Comparison of ENCODE assay signal across 15 cellular contexts in the genomic region with DNA sequence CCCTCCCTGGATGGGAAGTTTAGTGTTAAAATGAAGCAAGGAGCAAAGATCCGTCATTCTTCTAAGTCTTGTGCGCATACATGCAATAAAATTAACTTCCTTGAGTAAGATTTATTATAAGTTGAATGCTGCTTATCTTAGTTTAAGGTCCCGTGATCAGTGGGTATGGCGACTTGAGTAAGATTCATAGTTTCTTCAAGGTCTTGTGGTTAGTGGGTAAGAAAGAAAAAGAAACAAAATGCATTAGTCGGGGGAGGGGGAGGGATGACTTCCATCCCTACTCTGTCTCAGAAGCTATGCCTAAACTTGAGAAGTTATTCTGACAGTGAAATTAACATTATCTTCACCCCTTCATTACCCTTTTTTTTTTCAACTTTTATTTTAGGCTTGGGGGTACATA.
"Had no signal": no experiment of that assay in that cellular context is flagged by ENCODE, and none has a peak within 500 bp of the region (broad histone marks: within the 10 kb centered on the region; RNA-seq: fewer than 3 reads in every experiment).

No MANE protein-coding gene starts in this region.

- H3K4me1 ChIP-seq: heart left ventricle, right atrium auricular region, sigmoid colon had no signal

- H3K36me3 ChIP-seq: heart left ventricle, right atrium auricular region, sigmoid colon had no signal

- ATAC-seq: heart left ventricle; naive thymus-derived CD4-positive, alpha-beta T cell had no signal

- H3K4me3 ChIP-seq: dorsolateral prefrontal cortex, heart left ventricle, right atrium auricular region, sigmoid colon, skin epidermis had no signal

- H3K27me3 ChIP-seq: heart left ventricle, right atrium auricular region, sigmoid colon had no signal

- H3K9me3 ChIP-seq: heart left ventricle, right atrium auricular region, sigmoid colon had no signal

- H3K27ac ChIP-seq: dorsolateral prefrontal cortex, heart left ventricle, right atrium auricular region, sigmoid colon, skin epidermis had no signal

- DNase-seq: cortex of kidney; dorsolateral prefrontal cortex; effector CD8-positive, alpha-beta T cell; foreskin melanocyte; heart left ventricle; hypothalamus; kidney glomerular epithelial cell; naive thymus-derived CD4-positive, alpha-beta T cell; nephron progenitor cell; sigmoid colon; stimulated activated CD4-positive, alpha-beta T cell treated with anti-CD3 and anti-CD28 coated beads, Interleukin-12 subunit alpha, Interleukin-12 subunit beta, amount 100 ng/mL, for 4 hours; stimulated activated naive CD4-positive, alpha-beta T cell treated with Interleukin-2 at 50 U/mL for 16 hours; trophoblast cell had no signal
